27 cellular contexts compared by ENCODE assay signal in genomic region chr20:60340232-60340631, GRCh38.
"Had no signal": no experiment of that assay in that cellular context is flagged by ENCODE, and none has a peak within 500 bp of the region (broad histone marks: within the 10 kb centered on the region; RNA-seq: fewer than 3 reads in every experiment).

No MANE protein-coding gene starts in this region.

- H3K27me3 Mint-ChIP-seq: activated CD8-positive, alpha-beta T cell treated with anti-CD3 and anti-CD28 coated beads for 36 hours; activated naive CD4-positive, alpha-beta T cell treated with anti-CD3 and anti-CD28 coated beads, Interleukin-2, amount 10 ng/mL, durations not matched to agents 7 days and 5 days had no signal

- H3K9ac ChIP-seq: SK-N-SH had no signal

- H3K27me3 ChIP-seq: brain microvascular endothelial cell had no signal

- H3K4me3 Mint-ChIP-seq: activated CD8-positive, alpha-beta T cell treated with anti-CD3 and anti-CD28 coated beads for 36 hours; activated naive CD4-positive, alpha-beta T cell treated with anti-CD3 and anti-CD28 coated beads, Interleukin-2, amount 10 ng/mL, durations not matched to agents 7 days and 5 days; activated naive CD8-positive, alpha-beta T cell treated with anti-CD3 and anti-CD28 coated beads for 36 hours; activated T-cell treated with anti-CD3 and anti-CD28 coated beads, Interleukin-2, amount 50 U/mL, for 72 hours had no signal

- H3K27ac ChIP-seq: brain microvascular endothelial cell, VCaP had no signal

- H3K36me3 Mint-ChIP-seq: activated naive CD4-positive, alpha-beta T cell treated with anti-CD3 and anti-CD28 coated beads, Interleukin-2, amount 10 ng/mL, durations not matched to agents 7 days and 5 days; activated naive CD8-positive, alpha-beta T cell treated with anti-CD3 and anti-CD28 coated beads for 36 hours had no signal

- FAIRE-seq: colon had no signal

- H3K27ac Mint-ChIP-seq: activated CD8-positive, alpha-beta T cell treated with anti-CD3 and anti-CD28 coated beads for 36 hours; activated naive CD4-positive, alpha-beta T cell treated with anti-CD3 and anti-CD28 coated beads, Interleukin-2, amount 10 ng/mL, durations not matched to agents 7 days and 5 days; activated naive CD8-positive, alpha-beta T cell treated with anti-CD3 and anti-CD28 coated beads for 36 hours; activated T-cell treated with anti-CD3 and anti-CD28 coated beads, Interleukin-2, amount 50 U/mL, for 72 hours; activated T-helper 2 cell treated with anti-CD3 and anti-CD28 coated beads, Interferon-gamma antibody, Interleukin-2, Interleukin-4, amounts not matched to agents 10 μg/mL and 5 μg/mL and 100 μg/mL, durations not matched to agents 14 hours and 24 hours and 36 hours had no signal

- H3K36me3 ChIP-seq: brain microvascular endothelial cell had no signal

- H3K4me2 ChIP-seq: SK-N-SH had no signal

- H3K9me3 Mint-ChIP-seq: activated CD8-positive, alpha-beta T cell treated with anti-CD3 and anti-CD28 coated beads for 36 hours; activated naive CD4-positive, alpha-beta T cell treated with anti-CD3 and anti-CD28 coated beads, Interleukin-2, amount 10 ng/mL, durations not matched to agents 7 days and 5 days; activated naive CD8-positive, alpha-beta T cell treated with anti-CD3 and anti-CD28 coated beads for 36 hours; activated T-cell treated with anti-CD3 and anti-CD28 coated beads, Interleukin-2, amount 50 U/mL, for 72 hours; activated T-helper 2 cell treated with anti-CD3 and anti-CD28 coated beads, Interferon-gamma antibody, Interleukin-2, Interleukin-4, amounts not matched to agents 10 μg/mL and 5 μg/mL and 100 μg/mL, durations not matched to agents 14 hours and 24 hours and 36 hours had no signal

- DNase-seq: activated CD4-positive, CD25-positive, alpha-beta regulatory T cell; activated CD8-positive, alpha-beta memory T cell treated with anti-CD3 and anti-CD28 coated beads, Interleukin-2, amount 50 U/mL, for 4 hours; activated CD8-positive, alpha-beta T cell treated with anti-CD3 and anti-CD28 coated beads for 36 hours; activated gamma-delta T cell treated with Interleukin-2 at 50 U/mL for 16 hours; activated naive CD4-positive, alpha-beta T cell treated with anti-CD3 and anti-CD28 coated beads, Interleukin-2, amount 10 ng/mL, durations not matched to agents 7 days and 5 days; activated naive CD8-positive, alpha-beta T cell treated with anti-CD3 and anti-CD28 coated beads for 36 hours; activated T-cell treated with anti-CD3 and anti-CD28 coated beads, Interleukin-2, amount 50 U/mL, for 72 hours; brain microvascular endothelial cell; cerebellar nuclear complex; NCI-H1092 treated with DMSO at 0.1 percent for 48 hours; NCI-H1417 treated with DMSO at 0.1 percent for 48 hours; NCI-H1694; NCI-H2029; NCI-H2107; NCI-H345; NCI-H510A; NCI-H526 treated with DMSO at 0.1 percent for 48 hours; NCI-H82; OCI-M1; RPMI8226; SK-N-SH; T-helper 1 cell had no signal

- H3K4me1 Mint-ChIP-seq: activated naive CD4-positive, alpha-beta T cell treated with anti-CD3 and anti-CD28 coated beads, Interleukin-2, amount 10 ng/mL, durations not matched to agents 7 days and 5 days; activated naive CD8-positive, alpha-beta T cell treated with anti-CD3 and anti-CD28 coated beads for 36 hours had no signal

- ATAC-seq: activated CD8-positive, alpha-beta T cell treated with anti-CD3 and anti-CD28 coated beads for 36 hours; activated T-cell treated with anti-CD3 and anti-CD28 coated beads, Interleukin-2, amount 50 U/mL, for 72 hours; Panc1; Right ventricle myocardium inferior had no signal

- H3K9me3 ChIP-seq: SK-N-SH had no signal
